In the genomic region with DNA sequence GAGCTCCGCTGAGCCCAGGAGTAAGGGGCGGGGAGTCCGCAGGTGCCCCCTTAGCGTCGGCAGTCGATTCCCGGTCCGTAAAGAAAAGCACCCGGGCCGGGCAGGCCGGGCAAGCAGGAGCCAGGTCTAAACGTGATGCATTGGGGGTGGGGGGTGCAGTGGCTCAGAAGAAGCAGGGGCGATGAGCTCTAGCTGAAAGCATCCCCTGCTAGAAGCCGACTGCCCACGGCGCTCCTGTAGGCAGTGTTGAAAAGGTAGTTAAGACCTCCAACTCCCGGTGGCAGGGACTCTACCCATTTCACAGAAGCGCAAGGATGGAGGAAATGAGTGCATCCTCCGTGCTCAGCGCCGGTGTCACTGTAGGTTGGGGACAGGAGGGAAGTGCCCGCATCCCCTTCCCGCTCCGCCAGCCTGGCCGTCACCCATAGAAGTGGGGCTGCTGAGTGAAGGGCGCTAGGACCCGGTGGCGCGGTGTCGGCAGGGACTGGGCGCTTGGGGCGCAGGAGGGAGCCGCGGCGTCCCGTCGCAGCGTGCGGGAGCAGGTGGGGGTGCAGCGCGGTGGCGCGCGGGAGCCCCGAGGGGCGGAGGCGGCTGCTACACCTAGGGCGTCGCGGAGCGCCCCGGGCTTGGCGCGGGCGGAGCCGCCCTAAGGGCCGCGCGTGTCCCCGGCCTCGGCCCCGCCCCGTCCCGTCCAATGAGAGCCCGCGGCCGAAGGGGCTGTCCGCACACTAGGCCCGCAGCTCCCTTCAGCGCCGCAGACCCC, we compare ENCODE assay signal across 8 cellular contexts. TPM values are rescaled to one million over a fixed set of nuclear protein-coding genes. Genes with fewer than 3 reads are reported as not detected.
DNase-seq lines count a peak whose midpoint lies in the region; ATAC-seq, FAIRE-seq and TF ChIP-seq lines count a peak whose summit lies in the region.

WNT2B (plus strand) TSS at position 724 of the 763 bp plus-strand sequence. CDS start 298 bp downstream, outside the sequence.

- peak; percentile 35 to 67 (median 66) for DNase-seq in Peyer's patch
- peak; percentile 16 for DNase-seq in activated gamma-delta T cell treated with anti-CD3 and anti-CD28 coated beads, Interleukin-2, amount 50 U/mL, for 16 hours (ENCODE audit: low read depth)
- peak; percentile 50 for DNase-seq in Right ventricle myocardium superior
- peak in 1 of 2 donors; percentile 33 for DNase-seq in psoas muscle
- DNase-seq in RCC 7860 (ENCODE audit: low spot score): no peak

- FAIRE-seq in RCC 7860 (lab: Jason Lieb, UNC): no peak

- no peak for TF ChIP-seq POLR2A in Peyer's patch (IDR thresholded peaks at IDR 0.05)

- WGBS in psoas muscle, 3 donors: 0 to 2% (median 0%) methylated on average over 61 to 71 of the region's 71 CpGs

- H3K27ac ChIP-seq in BLaER1 (no peak within 1 kb of the TSS), Peyer's patch (peak within 1 kb of the TSS in 3 of 4 donors; percentile 45 to 76 (median 55)), psoas muscle (no peak within 1 kb of the TSS)

- H3K9me3 ChIP-seq in BLaER1: peaks cover 10% of the 10 kb centered on the region
- H3K9me3 ChIP-seq in Peyer's patch: no peaks in the 10 kb centered on the region
- H3K9me3 ChIP-seq in psoas muscle: no peaks in the 10 kb centered on the region

- H3K4me3 ChIP-seq in BLaER1: peak within 1 kb of the TSS; percentile 68
- H3K4me3 ChIP-seq in Peyer's patch: peak within 1 kb of the TSS; percentile 45 to 75 (median 64)
- H3K4me3 ChIP-seq in psoas muscle: peak within 1 kb of the TSS; percentile 68

- peak in 2 of 6 experiments; percentile 15 to 28 for TF ChIP-seq CTCF in Peyer's patch (IDR thresholded peaks at IDR 0.05)
- TF ChIP-seq CTCF in psoas muscle (IDR thresholded peaks at IDR 0.05): no peak

- H3K36me3 ChIP-seq in BLaER1: no peaks in the 10 kb centered on the region
- H3K36me3 ChIP-seq in Peyer's patch: no peaks in the 10 kb centered on the region
- no peaks in the 10 kb centered on the region for H3K36me3 ChIP-seq in psoas muscle (ENCODE audit: insufficient read depth in 1 of 2, low read depth in 1 of 2)

- H3K27me3 ChIP-seq in BLaER1: peaks cover 60% of the 10 kb centered on the region
- peaks cover 0 to 9% of the 10 kb centered on the region in 2 donors for H3K27me3 ChIP-seq in Peyer's patch
- peaks cover 0 to 71% (median 19%) of the 10 kb centered on the region in 3 donors for H3K27me3 ChIP-seq in psoas muscle (ENCODE audit: insufficient read depth in 3 of 3, low read length in 2 of 3)

- peaks cover 11% of the 10 kb centered on the region; the same call in 1 of the 2 replicates for H4K20me1 ChIP-seq in BLaER1

- H3K4me1 ChIP-seq in BLaER1 (peaks cover 40% of the 10 kb centered on the region), Peyer's patch (peaks cover 6 to 23% (median 9%) of the 10 kb centered on the region in 4 donors), psoas muscle (peaks cover 12% of the 10 kb centered on the region)

- H3K9ac ChIP-seq in BLaER1: 0 out of 2 replicates have a peak within 1 kb of the TSS, but pooled peaks have one; percentile 11

- peak; percentile 62 for ATAC-seq in GM21529 (IDR thresholded peaks at IDR 0.05; ENCODE audit: unreplicated experiment)
- ATAC-seq in Right ventricle myocardium superior (ENCODE audit: poor library complexity): peak; percentile 75
- ATAC-seq in psoas muscle: peak; percentile 39 to 63 (median 54)
- ATAC-seq in GM21528 (IDR thresholded peaks at IDR 0.05; ENCODE audit: low FRiP score, unreplicated experiment): no peak

- intact Hi-C loops in Right ventricle myocardium superior (cut with DNase I): loop anchor here (10.0 kb wide), 2 partner anchors 106 to 206 kb away; partner anchors contain the start of genes CAPZA1, PPM1J and ST7L
- intact Hi-C loops in psoas muscle (cut with DNase I): no loop called here

- H3K4me2 ChIP-seq in BLaER1: peak within 1 kb of the TSS; percentile 92

RNA-seq across cellular contexts. Expression of gene WNT2B, which starts in this region (rescaled TPM):
- 10 to 100 TPM in 3 of 4 donors, 1 to 10 TPM in 1; 5.8 to 15.0 (median 13.9) TPM for total RNA-seq in Peyer's patch
- 1.2 TPM for total RNA-seq in Right ventricle myocardium superior
- total RNA-seq in psoas muscle: under 1 TPM; 0.32 to 0.86 (median 0.43) TPM
- under 1 TPM; 0.18 to 0.40 (median 0.39) TPM for polyA plus RNA-seq in psoas muscle

Comparison
In these comparisons a context has a peak if more than half of its experiments do, and no peak if none do; other contexts are left out.
1. Peak in ATAC-seq and H3K4me3 ChIP-seq in psoas muscle; RNA of the gene not detected or under 1 TPM.
2. H3K27ac ChIP-seq: peak in Peyer's patch (3 of 4); none in BLaER1 (single experiment) and psoas muscle (single experiment).
3. Peak in every context shown above with its lines, with median percentiles within 50 percentile points of each other: H3K4me3 ChIP-seq.